In genomic region chr2:157872791-157873190, GRCh38 we compare ENCODE assay signal across 18 cellular contexts. TPM values are rescaled to one million over a fixed set of nuclear protein-coding genes. Genes with fewer than 3 reads are reported as not detected.
DNase-seq lines count a peak whose midpoint lies in the region; ATAC-seq and TF ChIP-seq lines count a peak whose summit lies in the region.
"Had no signal": no experiment of that assay in that cellular context is flagged by ENCODE, and none has a peak within 500 bp of the region (broad histone marks: within the 10 kb centered on the region; RNA-seq: fewer than 3 reads in every experiment).

No MANE protein-coding gene starts in this region.

- H3K9me3 Mint-ChIP-seq in endodermal cell, result no peaks in the 10 kb centered on the region
- H3K9me3 Mint-ChIP-seq: CD8-positive, alpha-beta T cell; GM23338 had no signal

- H3K27ac Mint-ChIP-seq in endodermal cell (no peak overlapping the region), T-helper 17 cell (no peak overlapping the region)
- H3K27ac Mint-ChIP-seq: CD8-positive, alpha-beta T cell; GM23338 had no signal

- H3K18ac ChIP-seq in trophoblast cell (ENCODE audit: low read length), result no peak overlapping the region

- in situ Hi-C loops in mammary epithelial cell (cut with MboI; ENCODE audit: low sequenced_read_pairs in 2 of 2), result loop anchor here in 1 of 2 donors (10.0 kb wide), 1 partner anchor 88 kb away; no protein-coding TSS in a partner anchor

- no peak overlapping the region for H4K8ac ChIP-seq in trophoblast cell (ENCODE audit: low read depth, low read length)

- H2AK5ac ChIP-seq in trophoblast cell (ENCODE audit: low read length), result no peak overlapping the region

- no peak for TF ChIP-seq CTCF in mammary epithelial cell (conservative IDR thresholded peaks at IDR 0.05 in 1 of 2, IDR thresholded peaks at IDR 0.05 in 1 of 2; ENCODE audit: extremely low read depth in 1 of 2, insufficient read depth in 1 of 2, low read depth in 1 of 2, low read length in 2 of 2)
- TF ChIP-seq CTCF in breast epithelium (IDR thresholded peaks at IDR 0.05), result no peak
- no peak for TF ChIP-seq CTCF in RWPE1 (conservative IDR thresholded peaks at IDR 0.05; ENCODE audit: low read depth)
- TF ChIP-seq CTCF in endodermal cell (conservative IDR thresholded peaks at IDR 0.05), result no peak

- H3K4me3 ChIP-seq in mammary epithelial cell (replicated peaks in 1 of 3; ENCODE audit: insufficient read depth in 1 of 3, low read depth in 2 of 3, low read length in 3 of 3) (no peak overlapping the region), breast epithelium (no peak overlapping the region), endodermal cell (ENCODE audit: low read length) (peak overlapping the region; percentile 95), trophoblast cell (ENCODE audit: low read depth, low read length) (no peak overlapping the region)
- H3K4me3 ChIP-seq: GM23338 had no signal

- CTCF ChIA-PET in mammary epithelial cell (lab: Charles Lee; ENCODE audit: low non-redundant PET) (no interaction called here), RWPE1 (lab: Yijun Ruan, JAX) (interaction anchor here (0.6 kb wide), 2 partner anchors 147 to 1129 kb away, joined by 3 read pairs; no protein-coding TSS in a partner anchor)

- no peak overlapping the region for H3K9ac ChIP-seq in mammary epithelial cell (ENCODE audit: insufficient read depth, low read length)
- no peak overlapping the region for H3K9ac ChIP-seq in endodermal cell (ENCODE audit: extremely low read depth, low read length, poor library complexity, severe bottlenecking)
- H3K9ac ChIP-seq in trophoblast cell (ENCODE audit: low read length), result no peak overlapping the region

- ATAC-seq in HG02981 (IDR thresholded peaks at IDR 0.05; ENCODE audit: unreplicated experiment), result no peak
- ATAC-seq in T-helper 17 cell, result no peak
- ATAC-seq: CD8-positive, alpha-beta T cell; GM23338; HCT116 had no signal

- peak overlapping the region; percentile 49 for H3K4ac ChIP-seq in trophoblast cell (ENCODE audit: low read depth, low read length)

- no peaks in the 10 kb centered on the region for H4K20me1 ChIP-seq in mammary epithelial cell (ENCODE audit: insufficient read depth, low read length)

- H3K27me3 ChIP-seq in mammary epithelial cell (ENCODE audit: insufficient read depth, low read length), result no peaks in the 10 kb centered on the region
- H3K27me3 ChIP-seq in breast epithelium, result no peaks in the 10 kb centered on the region
- H3K27me3 ChIP-seq in endodermal cell (ENCODE audit: control insufficient read depth, insufficient read depth, low read length, poor library complexity, severe bottlenecking), result no peaks in the 10 kb centered on the region
- H3K27me3 ChIP-seq in trophoblast cell (ENCODE audit: insufficient read depth, low read length), result no peaks in the 10 kb centered on the region

- intact Hi-C loops in mammary epithelial cell (cut with micrococcal nuclease), result no loop called here
- intact Hi-C loops in breast epithelium (cut with DNase I; ENCODE audit: low total_unique reads), result no loop called here

- no peak overlapping the region for H4K12ac ChIP-seq in trophoblast cell (ENCODE audit: low read depth, low read length)

- H2AFZ ChIP-seq in mammary epithelial cell (ENCODE audit: low read depth, low read length), result no peak overlapping the region
- H2AFZ ChIP-seq in trophoblast cell (ENCODE audit: insufficient read depth, low read length, poor library complexity), result no peak overlapping the region
- H2AFZ ChIP-seq: GM23338 had no signal

- no peak overlapping the region for H3K14ac ChIP-seq in trophoblast cell (ENCODE audit: low read length)

- POLR2A ChIA-PET in RWPE1 (lab: Yijun Ruan, JAX; ENCODE audit: low non-redundant PET), result no interaction called here

- H3K4me2 ChIP-seq in mammary epithelial cell (ENCODE audit: insufficient read depth, low read depth, low read length), result peak overlapping the region; percentile 19
- no peak overlapping the region for H3K4me2 ChIP-seq in trophoblast cell (ENCODE audit: low read length)

- H3K36me3 ChIP-seq in mammary epithelial cell (ENCODE audit: insufficient read depth, low read length) (no peaks in the 10 kb centered on the region), breast epithelium (no peaks in the 10 kb centered on the region), endodermal cell (ENCODE audit: control insufficient read depth, insufficient read depth, low read length) (no peaks in the 10 kb centered on the region), trophoblast cell (ENCODE audit: control insufficient read depth in 1 of 2, insufficient read depth in 2 of 2, low read length in 2 of 2) (no peaks in the 10 kb centered on the region)

- peaks cover 44% of the 10 kb centered on the region for H3K4me1 Mint-ChIP-seq in endodermal cell
- H3K4me1 Mint-ChIP-seq in T-helper 17 cell, result peaks cover 67% of the 10 kb centered on the region

- H3K4me1 ChIP-seq in mammary epithelial cell (ENCODE audit: insufficient read depth, low read length) (peaks cover 33% of the 10 kb centered on the region), breast epithelium (no peaks in the 10 kb centered on the region), endodermal cell (ENCODE audit: control insufficient read depth, insufficient read depth, low read length) (peaks cover 7% of the 10 kb centered on the region), trophoblast cell (ENCODE audit: control insufficient read depth in 1 of 2, insufficient read depth in 2 of 2, low read length in 2 of 2) (peaks cover 0 to 5% of the 10 kb centered on the region in 2 experiments)

- peaks cover 73% of the 10 kb centered on the region for H3K79me2 ChIP-seq in mammary epithelial cell (ENCODE audit: insufficient read depth, low read length)
- peaks cover 10% of the 10 kb centered on the region for H3K79me2 ChIP-seq in trophoblast cell (ENCODE audit: control insufficient read depth, insufficient read depth, low read length, poor library complexity)

- H2BK120ac ChIP-seq in trophoblast cell (ENCODE audit: insufficient read depth, low read length, poor library complexity), result no peak overlapping the region

- peak; percentile 63 for DNase-seq in mammary epithelial cell
- DNase-seq in breast epithelium (ENCODE audit: low spot score in 2 of 2), result no peak
- peak; percentile 27 for DNase-seq in RWPE1 (ENCODE audit: low spot score)
- no peak for DNase-seq in endodermal cell
- DNase-seq in trophoblast cell, result no peak
- DNase-seq in T-helper 17 cell, result no peak
- DNase-seq in OCI-M1 (lab: John Stamatoyannopoulos, UW), result no peak
- DNase-seq: CD8-positive, alpha-beta T cell; DMS53; EL; NCI-H1105; NCI-H2081; NCI-H446 treated with DMSO at 0.1 percent for 48 hours; NCI-H69; SIG-M5 had no signal

- H3K36me3 Mint-ChIP-seq in endodermal cell (ENCODE audit: low read depth) (no peaks in the 10 kb centered on the region), T-helper 17 cell (ENCODE audit: low read depth) (no peaks in the 10 kb centered on the region)

- H2BK5ac ChIP-seq in trophoblast cell (ENCODE audit: low read depth, low read length, poor library complexity), result no peak overlapping the region

- no peak overlapping the region for H3K23ac ChIP-seq in trophoblast cell (ENCODE audit: low read length)

- no peak overlapping the region for H2BK12ac ChIP-seq in trophoblast cell (ENCODE audit: low read length)

- WGBS in mammary epithelial cell (ENCODE audit: low coverage, missing lambda C conversion rate), result 82% methylated on average over 2 of the region's 2 CpGs
- WGBS in endodermal cell (ENCODE audit: insufficient coverage in 1 of 2, insufficient read length in 1 of 2), 2 experiments, result 90% methylated on average over 2 of the region's 2 CpGs; no CpG with 5 or more reads in 1 of the 2 experiments
- no CpG with 5 or more reads among the region's 2 CpGs for WGBS in trophoblast cell (ENCODE audit: extremely low coverage, insufficient coverage, insufficient read length)

- dilution Hi-C loops in mammary epithelial cell (cut with HindIII; ENCODE audit: low sequenced_read_pairs), result no loop called here

- H3K27ac ChIP-seq in mammary epithelial cell (ENCODE audit: insufficient read depth, low read depth, low read length), result no peak overlapping the region
- no peak overlapping the region for H3K27ac ChIP-seq in breast epithelium
- no peak overlapping the region for H3K27ac ChIP-seq in RWPE1
- no peak overlapping the region for H3K27ac ChIP-seq in endodermal cell (ENCODE audit: low read depth, low read length)
- no peak overlapping the region for H3K27ac ChIP-seq in trophoblast cell (ENCODE audit: low read depth, low read length)

- H3K4me3 Mint-ChIP-seq in endodermal cell, result no peak overlapping the region
- no peak overlapping the region for H3K4me3 Mint-ChIP-seq in T-helper 17 cell
- H3K4me3 Mint-ChIP-seq: CD8-positive, alpha-beta T cell; GM23338 had no signal

- no peak for TF ChIP-seq POLR2A in breast epithelium (IDR thresholded peaks at IDR 0.05)

- no TSS peak for BruUV-seq in mammary epithelial cell (replicated peaks; lab: Mats Ljungman, UMichigan)

- H3K79me1 ChIP-seq in trophoblast cell (ENCODE audit: low read length), result peaks cover 13% of the 10 kb centered on the region

- H3K27me3 Mint-ChIP-seq in endodermal cell (ENCODE audit: insufficient read depth), result peaks cover 3% of the 10 kb centered on the region
- no peaks in the 10 kb centered on the region for H3K27me3 Mint-ChIP-seq in T-helper 17 cell

- no peaks in the 10 kb centered on the region for H3K9me3 ChIP-seq in mammary epithelial cell (replicated peaks; ENCODE audit: insufficient read depth, low read length)
- H3K9me3 ChIP-seq in breast epithelium, result no peaks in the 10 kb centered on the region
- H3K9me3 ChIP-seq in endodermal cell (ENCODE audit: control insufficient read depth, low read length), result no peaks in the 10 kb centered on the region
- H3K9me3 ChIP-seq in trophoblast cell (ENCODE audit: insufficient read depth, low read depth, low read length), result no peaks in the 10 kb centered on the region
- H3K9me3 ChIP-seq in T-helper 17 cell (ENCODE audit: control insufficient read depth, low read length, poor library complexity, severe bottlenecking), result no peaks in the 10 kb centered on the region

- H4K91ac ChIP-seq in trophoblast cell (ENCODE audit: low read depth, low read length), result no peak overlapping the region

RNA-seq across cellular contexts. Expression of gene ACVR1, which starts 3.3 kb away (rescaled TPM):
- total RNA-seq in mammary epithelial cell (10 to 100 TPM; 35.1 to 41.2 TPM), breast epithelium (10 to 100 TPM; 31.5 to 45.4 (median 32.8) TPM), endodermal cell (10 to 100 TPM; 21.1 to 26.9 TPM), T-helper 17 cell (10 to 100 TPM; 37.4 to 38.2 TPM)
- 17.1 TPM for polyA plus RNA-seq in mammary epithelial cell
- 57.2 TPM for polyA minus RNA-seq in mammary epithelial cell
- 16.6 TPM for polyA plus RNA-seq in endodermal cell (2013, experiment 1 of 2)
- 16.5 TPM for polyA plus RNA-seq in endodermal cell (2013, experiment 2 of 2)
- 25.7 and 27.4 TPM in 2 replicates for polyA plus RNA-seq in trophoblast cell (2013)

Comparison
In these comparisons a context has a peak if more than half of its experiments do, and no peak if none do; other contexts are left out.
1. DNase-seq: peak in mammary epithelial cell (single experiment) and RWPE1 (single experiment); none in breast epithelium (0 of 2), endodermal cell (single experiment), trophoblast cell (0 of 2), T-helper 17 cell (0 of 3) and OCI-M1 (single experiment).